Comparison of ENCODE assay signal across 11 cellular contexts in genomic region chr11:36684840-36685800, GRCh38.
A peak's percentile ranks its signal among the peaks of the same experiment; 100 is the strongest.
DNase-seq lines count a peak whose midpoint lies in the region; ATAC-seq and TF ChIP-seq lines count a peak whose summit lies in the region.
"Had no signal": no experiment of that assay in that cellular context is flagged by ENCODE, and none has a peak within 500 bp of the region (broad histone marks: within the 10 kb centered on the region; RNA-seq: fewer than 3 reads in every experiment).

No MANE protein-coding gene starts in this region.

- H3K4me3 ChIP-seq in esophagus muscularis mucosa: no peak overlapping the region

- CTCF ChIA-PET in activated CD4-positive, alpha-beta T cell treated with anti-CD3 and anti-CD28 coated beads for 36 hours (lab: Charles Lee): interaction anchor here (0.5 to 1.4 kb wide), 9 partner anchors 11 to 1845 kb away, joined by 3 to 5 read pairs (median 3); no protein-coding TSS in a partner anchor

- ATAC-seq in activated CD4-positive, alpha-beta T cell treated with anti-CD3 and anti-CD28 coated beads for 36 hours: peak; percentile 71
- peak; percentile 68 for ATAC-seq in stimulated activated effector memory CD8-positive, alpha-beta T cell treated with anti-CD3 and anti-CD28 coated beads, Interleukin-12 subunit alpha, Interleukin-12 subunit beta, amount 100 ng/mL, for 72 hours
- ATAC-seq in GM18505 (IDR thresholded peaks at IDR 0.05; ENCODE audit: unreplicated experiment): no peak
- ATAC-seq: foreskin keratinocyte, left ventricle myocardium superior had no signal

- peaks cover 0 to 13% (median 0%) of the 10 kb centered on the region in 4 donors for H3K27me3 ChIP-seq in esophagus muscularis mucosa
- H3K27me3 ChIP-seq: foreskin keratinocyte had no signal

- H3K9me3 Mint-ChIP-seq in activated CD4-positive, alpha-beta T cell treated with anti-CD3 and anti-CD28 coated beads for 36 hours (ENCODE audit: low read depth): peaks cover 2% of the 10 kb centered on the region
- H3K9me3 Mint-ChIP-seq in stimulated activated effector memory CD8-positive, alpha-beta T cell treated with anti-CD3 and anti-CD28 coated beads, Interleukin-12 subunit alpha, Interleukin-12 subunit beta, amount 100 ng/mL, for 72 hours: no peaks in the 10 kb centered on the region

- no peaks in the 10 kb centered on the region for H3K9me3 ChIP-seq in esophagus muscularis mucosa

- no peaks in the 10 kb centered on the region for H3K36me3 Mint-ChIP-seq in activated CD4-positive, alpha-beta T cell treated with anti-CD3 and anti-CD28 coated beads for 36 hours (ENCODE audit: low read depth)
- H3K36me3 Mint-ChIP-seq in stimulated activated effector memory CD8-positive, alpha-beta T cell treated with anti-CD3 and anti-CD28 coated beads, Interleukin-12 subunit alpha, Interleukin-12 subunit beta, amount 100 ng/mL, for 72 hours: no peaks in the 10 kb centered on the region

- H3K27ac ChIP-seq in esophagus muscularis mucosa (replicated peaks in 1 of 4): no peak overlapping the region
- H3K27ac ChIP-seq: foreskin keratinocyte, parathyroid adenoma had no signal

- DNase-seq in activated CD4-positive, alpha-beta T cell treated with anti-CD3 and anti-CD28 coated beads for 36 hours: peak; percentile 47
- DNase-seq in activated CD4-positive, alpha-beta T cell treated with anti-CD3 and anti-CD28 coated beads for 1 hour: no peak
- DNase-seq in NOMO-1 treated with dmso at 0.1 percent for 144 hours (lab: John Stamatoyannopoulos, UW; ENCODE audit: unreplicated experiment): peak; percentile 60
- DNase-seq in activated gamma-delta T cell treated with anti-CD3 and anti-CD28 coated beads, Interleukin-2, amount 50 U/mL, for 16 hours (ENCODE audit: low read depth): peak; percentile 21
- DNase-seq in stimulated activated effector memory CD8-positive, alpha-beta T cell treated with anti-CD3 and anti-CD28 coated beads, Interleukin-12 subunit alpha, Interleukin-12 subunit beta, amount 100 ng/mL, for 72 hours (ENCODE audit: low spot score in 2 of 2): no peak
- no peak for DNase-seq in esophagus muscularis mucosa (ENCODE audit: extremely low spot score)
- DNase-seq in DMS153 treated with DMSO at 0.1 percent for 48 hours (lab: John Stamatoyannopoulos, UW; ENCODE audit: unreplicated experiment): no peak
- DNase-seq: foreskin keratinocyte, left ventricle myocardium superior had no signal

- H3K27me3 Mint-ChIP-seq in activated CD4-positive, alpha-beta T cell treated with anti-CD3 and anti-CD28 coated beads for 36 hours: peaks cover 47% of the 10 kb centered on the region

- H3K4me1 Mint-ChIP-seq in activated CD4-positive, alpha-beta T cell treated with anti-CD3 and anti-CD28 coated beads for 36 hours: peaks cover 13% of the 10 kb centered on the region
- no peaks in the 10 kb centered on the region for H3K4me1 Mint-ChIP-seq in stimulated activated effector memory CD8-positive, alpha-beta T cell treated with anti-CD3 and anti-CD28 coated beads, Interleukin-12 subunit alpha, Interleukin-12 subunit beta, amount 100 ng/mL, for 72 hours

- 57% methylated on average over 12 of the region's 12 CpGs for WGBS in esophagus muscularis mucosa

- intact Hi-C loops in activated CD4-positive, alpha-beta T cell treated with anti-CD3 and anti-CD28 coated beads for 36 hours (cut with DNase I, micrococcal nuclease): no loop called here
- intact Hi-C loops in esophagus muscularis mucosa (cut with DNase I): no loop called here

- TF ChIP-seq POLR2A in esophagus muscularis mucosa (IDR thresholded peaks at IDR 0.05; ENCODE audit: low read depth) (no peak), GM18505 (IDR thresholded peaks at IDR 0.05; ENCODE audit: borderline replicate concordance, extremely low read depth, insufficient read depth, insufficient read length) (no peak)

- no peak for TF ChIP-seq CTCF in esophagus muscularis mucosa (IDR thresholded peaks at IDR 0.05)

- no peak overlapping the region for H3K27ac Mint-ChIP-seq in activated CD4-positive, alpha-beta T cell treated with anti-CD3 and anti-CD28 coated beads for 36 hours
- H3K27ac Mint-ChIP-seq in stimulated activated effector memory CD8-positive, alpha-beta T cell treated with anti-CD3 and anti-CD28 coated beads, Interleukin-12 subunit alpha, Interleukin-12 subunit beta, amount 100 ng/mL, for 72 hours: no peak overlapping the region

- H3K4me1 ChIP-seq in esophagus muscularis mucosa: no peaks in the 10 kb centered on the region
- H3K4me1 ChIP-seq: foreskin keratinocyte, parathyroid adenoma had no signal

- POLR2A ChIA-PET in activated CD4-positive, alpha-beta T cell treated with anti-CD3 and anti-CD28 coated beads for 36 hours (lab: Charles Lee): no interaction called here

- H3K4me3 Mint-ChIP-seq in activated CD4-positive, alpha-beta T cell treated with anti-CD3 and anti-CD28 coated beads for 36 hours: no peak overlapping the region
- H3K4me3 Mint-ChIP-seq in stimulated activated effector memory CD8-positive, alpha-beta T cell treated with anti-CD3 and anti-CD28 coated beads, Interleukin-12 subunit alpha, Interleukin-12 subunit beta, amount 100 ng/mL, for 72 hours: no peak overlapping the region

- no peak for TF ChIP-seq EP300 in esophagus muscularis mucosa (IDR thresholded peaks at IDR 0.05)

- no peaks in the 10 kb centered on the region for H3K36me3 ChIP-seq in esophagus muscularis mucosa

Comparison
In these comparisons a context has a peak if more than half of its experiments do, and no peak if none do; other contexts are left out.
1. DNase-seq: peak in activated CD4-positive, alpha-beta T cell treated with anti-CD3 and anti-CD28 coated beads for 36 hours (single experiment), NOMO-1 treated with dmso at 0.1 percent for 144 hours (single experiment) and activated gamma-delta T cell treated with anti-CD3 and anti-CD28 coated beads, Interleukin-2, amount 50 U/mL, for 16 hours (single experiment); none in activated CD4-positive, alpha-beta T cell treated with anti-CD3 and anti-CD28 coated beads for 1 hour (single experiment), stimulated activated effector memory CD8-positive, alpha-beta T cell treated with anti-CD3 and anti-CD28 coated beads, Interleukin-12 subunit alpha, Interleukin-12 subunit beta, amount 100 ng/mL, for 72 hours (0 of 2), esophagus muscularis mucosa (single experiment) and DMS153 treated with DMSO at 0.1 percent for 48 hours (single experiment).